ENCODE assay signal across 1 cellular context in the genomic region with DNA sequence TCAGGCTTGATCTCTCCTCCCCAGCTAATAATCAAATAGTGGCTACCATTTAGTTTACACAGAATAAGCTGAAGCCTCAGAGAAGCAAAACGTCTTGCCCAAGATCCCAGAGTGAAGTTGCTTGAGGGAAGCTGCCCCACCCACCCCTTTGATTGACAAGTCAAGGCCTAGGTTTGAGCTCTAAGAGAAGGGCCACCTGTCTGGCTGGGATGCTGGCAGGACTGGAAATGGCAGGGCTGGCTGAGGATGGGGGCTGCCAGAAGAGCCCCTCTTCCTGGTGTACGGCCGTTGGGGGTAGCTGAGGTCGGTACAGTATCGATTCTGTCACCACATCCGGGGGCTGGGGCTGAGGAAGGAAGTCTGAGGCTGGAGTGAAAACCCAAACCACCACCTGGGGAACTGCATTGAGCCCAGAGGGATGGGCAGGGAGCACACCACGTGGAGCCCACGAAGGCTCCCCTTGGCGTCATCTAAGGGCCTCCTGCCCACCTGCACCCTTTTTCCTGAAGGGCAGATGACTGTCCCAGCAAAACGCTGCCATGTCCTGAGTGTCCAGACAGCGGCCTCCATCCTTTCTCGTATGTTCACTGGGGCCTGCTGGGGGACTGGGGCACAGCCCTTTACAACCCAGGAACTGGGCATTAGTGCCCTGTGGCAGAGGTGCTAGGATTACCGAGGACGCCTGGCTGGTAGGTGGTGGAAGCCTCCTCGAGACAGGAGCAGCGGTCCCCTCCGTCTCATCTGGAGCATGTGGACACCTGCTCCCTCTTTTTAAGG.
TF ChIP-seq lines count a peak whose summit lies in the region.

No MANE protein-coding gene starts in this region.

TF ChIP-seq in IMR-90, 13 proteins besides CTCF, POLR2A, EP300 and RAD21 (continued from another document):
- TF ChIP-seq, protein P1, sequence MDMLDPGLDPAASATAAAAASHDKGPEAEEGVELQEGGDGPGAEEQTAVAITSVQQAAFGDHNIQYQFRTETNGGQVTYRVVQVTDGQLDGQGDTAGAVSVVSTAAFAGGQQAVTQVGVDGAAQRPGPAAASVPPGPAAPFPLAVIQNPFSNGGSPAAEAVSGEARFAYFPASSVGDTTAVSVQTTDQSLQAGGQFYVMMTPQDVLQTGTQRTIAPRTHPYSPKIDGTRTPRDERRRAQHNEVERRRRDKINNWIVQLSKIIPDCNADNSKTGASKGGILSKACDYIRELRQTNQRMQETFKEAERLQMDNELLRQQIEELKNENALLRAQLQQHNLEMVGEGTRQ (IDR thresholded peaks at IDR 0.05; ENCODE audit: low read depth, low read length), result no peak
- no peak for TF ChIP-seq NFE2L2 (IDR thresholded peaks at IDR 0.05; ENCODE audit: low read depth, low read length)
- TF ChIP-seq, protein P2, sequence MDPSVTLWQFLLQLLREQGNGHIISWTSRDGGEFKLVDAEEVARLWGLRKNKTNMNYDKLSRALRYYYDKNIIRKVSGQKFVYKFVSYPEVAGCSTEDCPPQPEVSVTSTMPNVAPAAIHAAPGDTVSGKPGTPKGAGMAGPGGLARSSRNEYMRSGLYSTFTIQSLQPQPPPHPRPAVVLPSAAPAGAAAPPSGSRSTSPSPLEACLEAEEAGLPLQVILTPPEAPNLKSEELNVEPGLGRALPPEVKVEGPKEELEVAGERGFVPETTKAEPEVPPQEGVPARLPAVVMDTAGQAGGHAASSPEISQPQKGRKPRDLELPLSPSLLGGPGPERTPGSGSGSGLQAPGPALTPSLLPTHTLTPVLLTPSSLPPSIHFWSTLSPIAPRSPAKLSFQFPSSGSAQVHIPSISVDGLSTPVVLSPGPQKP (IDR thresholded peaks at IDR 0.05; ENCODE audit: borderline replicate concordance, low read depth, low read length), result no peak
- no peak for TF ChIP-seq MXI1 (IDR thresholded peaks at IDR 0.05; ENCODE audit: borderline replicate concordance, low read depth, low read length)
- TF ChIP-seq BHLHE40 (IDR thresholded peaks at IDR 0.05; ENCODE audit: low read depth, low read length), result no peak
- TF ChIP-seq CHD1 (IDR thresholded peaks at IDR 0.05; ENCODE audit: low read depth, low read length), result no peak
- TF ChIP-seq MAZ (IDR thresholded peaks at IDR 0.05; ENCODE audit: borderline replicate concordance, low read depth, low read length), result no peak
- no peak for TF ChIP-seq FOS (IDR thresholded peaks at IDR 0.05; ENCODE audit: low read depth, low read length)
- TF ChIP-seq SMC3 (IDR thresholded peaks at IDR 0.05; ENCODE audit: low read depth, low read length), result no peak
